Comparison of ENCODE assay signal across 2 cellular contexts in genomic region chr5:149597618-149598017, GRCh38.
TF ChIP-seq lines count a peak whose summit lies in the region.

No MANE protein-coding gene starts in this region.

TF ChIP-seq in IMR-90, 13 proteins besides CTCF, POLR2A, EP300 and RAD21:
- no peak for TF ChIP-seq CHD1 (IDR thresholded peaks at IDR 0.05; ENCODE audit: low read depth, low read length)
- no peak for TF ChIP-seq BHLHE40 (IDR thresholded peaks at IDR 0.05; ENCODE audit: low read depth, low read length)
- no peak for TF ChIP-seq MAFK (IDR thresholded peaks at IDR 0.05; ENCODE audit: low read depth, low read length)
- TF ChIP-seq FOS (IDR thresholded peaks at IDR 0.05; ENCODE audit: low read depth, low read length) = no peak
- no peak for TF ChIP-seq MAZ (IDR thresholded peaks at IDR 0.05; ENCODE audit: borderline replicate concordance, low read depth, low read length)
- no peak for TF ChIP-seq RFX5 (IDR thresholded peaks at IDR 0.05; ENCODE audit: low read depth, low read length)
- no peak for TF ChIP-seq RCOR1 (IDR thresholded peaks at IDR 0.05; ENCODE audit: insufficient replicate concordance, low read length)
- TF ChIP-seq ELK1 (IDR thresholded peaks at IDR 0.05; ENCODE audit: borderline replicate concordance, low read depth, low read length) = no peak
- TF ChIP-seq MXI1 (IDR thresholded peaks at IDR 0.05; ENCODE audit: borderline replicate concordance, low read depth, low read length) = no peak
- TF ChIP-seq NFE2L2 (IDR thresholded peaks at IDR 0.05; ENCODE audit: low read depth, low read length) = no peak

TF ChIP-seq in SK-N-SH, 30 proteins besides CTCF, POLR2A, EP300 and RAD21:
- TF ChIP-seq REST (IDR thresholded peaks at IDR 0.05; ENCODE audit: low read depth, low read length) = no peak
- TF ChIP-seq YY1 (IDR thresholded peaks at IDR 0.05; ENCODE audit: low read depth) = no peak
- no peak for TF ChIP-seq SMC3 (IDR thresholded peaks at IDR 0.05; ENCODE audit: low read depth, low read length)
- no peak for TF ChIP-seq POLR2AphosphoS5 (IDR thresholded peaks at IDR 0.05; ENCODE audit: low read depth, low read length)
- TF ChIP-seq GATA2 (CRISPR knock-in tag; IDR thresholded peaks at IDR 0.05) = no peak
- TF ChIP-seq IRF3 (IDR thresholded peaks at IDR 0.05; ENCODE audit: low read depth, low read length) = no peak
- TF ChIP-seq JUND (IDR thresholded peaks at IDR 0.05) = no peak
- no peak for TF ChIP-seq TCF12 (IDR thresholded peaks at IDR 0.05)
- TF ChIP-seq RCOR1 (IDR thresholded peaks at IDR 0.05; ENCODE audit: low read length) = no peak
- no peak for TF ChIP-seq RFX5 (IDR thresholded peaks at IDR 0.05; ENCODE audit: low read length)
- TF ChIP-seq USF2 (IDR thresholded peaks at IDR 0.05; ENCODE audit: borderline replicate concordance, low read depth, low read length) = no peak
- no peak for TF ChIP-seq ZBTB33 (IDR thresholded peaks at IDR 0.05; ENCODE audit: borderline replicate concordance, low read depth)
- no peak for TF ChIP-seq NFIC (IDR thresholded peaks at IDR 0.05; ENCODE audit: borderline replicate concordance)
- no peak for TF ChIP-seq GABPA (IDR thresholded peaks at IDR 0.05; ENCODE audit: low read depth)
- TF ChIP-seq ELF1 (IDR thresholded peaks at IDR 0.05) = no peak
